ENCODE assay signal across 7 cellular contexts in the genomic region with DNA sequence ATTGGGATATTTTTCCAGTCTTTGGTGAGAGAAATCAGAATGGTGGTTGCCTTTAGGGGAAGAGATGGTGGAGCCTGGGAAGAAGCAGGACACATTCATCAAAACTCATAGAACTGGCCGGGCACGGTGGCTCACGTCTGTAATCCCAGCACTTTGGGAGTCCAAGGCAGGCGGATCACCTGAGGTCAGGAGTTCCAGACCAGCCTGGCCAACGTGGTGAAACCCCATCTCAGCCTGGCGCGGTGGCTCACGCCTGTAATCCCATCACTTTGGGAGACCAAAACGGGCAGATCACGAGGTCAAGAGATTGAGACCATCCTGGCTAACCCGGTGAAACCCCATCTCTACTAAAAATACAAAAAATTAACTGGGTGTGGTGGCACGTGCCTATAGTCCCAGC. TPM values are rescaled to one million over a fixed set of nuclear protein-coding genes. Genes with fewer than 3 reads are reported as not detected.
"Had no signal": no experiment of that assay in that cellular context is flagged by ENCODE, and none has a peak within 500 bp of the region (broad histone marks: within the 10 kb centered on the region; RNA-seq: fewer than 3 reads in every experiment).

No MANE protein-coding gene starts in this region.

RNA-seq across cellular contexts. Expression of gene LCN2, which starts 37.5 kb away (rescaled TPM):
- total RNA-seq: activated CD4-positive, alpha-beta T cell treated with anti-CD3 and anti-CD28 coated beads, Interleukin-2, amount 10 ng/mL, durations not matched to agents 24 days and 14 days; activated CD8-positive, alpha-beta memory T cell treated with anti-CD3 and anti-CD28 coated beads, Interleukin-2, amount 10 ng/mL, durations not matched to agents 7 days and 5 days; activated naive CD4-positive, alpha-beta T cell treated with anti-CD3 and anti-CD28 coated beads for 36 hours; activated T-cell treated with anti-CD3 and anti-CD28 coated beads, Interleukin-2, amount 50 U/mL, for 4 hours; LHCN-M2; M059J; SK-MEL-5 had no signal
